Comparison of ENCODE assay signal across 1 cellular context in genomic region chr14:103378042-103378854, GRCh38.
A peak's percentile ranks its signal among the peaks of the same experiment; 100 is the strongest.
TF ChIP-seq lines count a peak whose summit lies in the region.

No MANE protein-coding gene starts in this region.

TF ChIP-seq in K562, 482 proteins besides CTCF, POLR2A, EP300 and RAD21 (continued from another document and continues in another):
- TF ChIP-seq TRIM25 (IDR thresholded peaks at IDR 0.05; ENCODE audit: borderline replicate concordance), result no peak
- peak; percentile 90; the same call in 1 of the 2 replicates for TF ChIP-seq CC2D1A (IDR thresholded peaks at IDR 0.05)
- TF ChIP-seq STAT5B (CRISPR knock-in tag; IDR thresholded peaks at IDR 0.05), result no peak
- TF ChIP-seq ELK1 (CRISPR knock-in tag; IDR thresholded peaks at IDR 0.05), result no peak
- peak in 1 of 2 experiments; percentile 74; a peak in 2 of 4 replicates for TF ChIP-seq UBTF (IDR thresholded peaks at IDR 0.05; ENCODE audit: borderline replicate concordance in 1 of 2, low read depth in 2 of 2, low read length in 2 of 2)
- 0 out of 2 replicates have a peak, but pooled peaks have one; percentile 72 for TF ChIP-seq RUNX1 (IDR thresholded peaks at IDR 0.05; ENCODE audit: low read depth)
- TF ChIP-seq POU5F1 (IDR thresholded peaks at IDR 0.05; ENCODE audit: borderline replicate concordance, low read depth, low read length, partially characterized antibody), result no peak
- no peak for TF ChIP-seq NFIX (CRISPR knock-in tag; IDR thresholded peaks at IDR 0.05; ENCODE audit: low read depth)
- no peak for TF ChIP-seq GABPB2 (CRISPR knock-in tag; conservative IDR thresholded peaks at IDR 0.05)
- no peak for TF ChIP-seq HNRNPUL1 (IDR thresholded peaks at IDR 0.05; ENCODE audit: low read length)
- no peak for TF ChIP-seq ZNF668 (CRISPR knock-in tag; IDR thresholded peaks at IDR 0.05)
- TF ChIP-seq CREB3 (tag; conservative IDR thresholded peaks at IDR 0.05; ENCODE audit: low read depth), result peak; percentile 66; the same call in 1 of the 2 replicates
- peak in 1 of 2 experiments; percentile 60; a peak in 1 of 4 replicates for TF ChIP-seq ARNT (IDR thresholded peaks at IDR 0.05)
- TF ChIP-seq KLF16 (IDR thresholded peaks at IDR 0.05), result peak; percentile 94
- TF ChIP-seq CBFA2T3 (IDR thresholded peaks at IDR 0.05), result peak; percentile 99
- TF ChIP-seq FOSL1 (tag; conservative IDR thresholded peaks at IDR 0.05), result peak; percentile 49
- TF ChIP-seq GATA2 (CRISPR knock-in tag; IDR thresholded peaks at IDR 0.05), result peak; percentile 94
- peak; percentile 95 for TF ChIP-seq TEAD4 (IDR thresholded peaks at IDR 0.05; ENCODE audit: low read length)
- TF ChIP-seq TEAD4 (CRISPR knock-in tag; IDR thresholded peaks at IDR 0.05; ENCODE audit: borderline replicate concordance), result no peak
- TF ChIP-seq RBM14 (IDR thresholded peaks at IDR 0.05; ENCODE audit: borderline replicate concordance, insufficient read depth, low read depth, low read length), result no peak
- 0 out of 2 replicates have a peak, but pooled peaks have one; percentile 1 for TF ChIP-seq SPI1 (IDR thresholded peaks at IDR 0.05; ENCODE audit: borderline replicate concordance, low read depth, low read length)
- peak in 1 of 2 experiments; percentile 57; a peak in 2 of 4 replicates for TF ChIP-seq MNT (conservative IDR thresholded peaks at IDR 0.05)
- peak; percentile 29 for TF ChIP-seq BHLHE40 (IDR thresholded peaks at IDR 0.05; ENCODE audit: low read length)
- TF ChIP-seq REST (CRISPR knock-in tag; IDR thresholded peaks at IDR 0.05; ENCODE audit: low read depth), result no peak
- TF ChIP-seq TCF7 (IDR thresholded peaks at IDR 0.05; ENCODE audit: borderline replicate concordance), result no peak
- no peak for TF ChIP-seq POLR3G (IDR thresholded peaks at IDR 0.05; ENCODE audit: extremely low read depth, insufficient read length, insufficient replicate concordance)
- TF ChIP-seq E4F1 (CRISPR knock-in tag; IDR thresholded peaks at IDR 0.05; ENCODE audit: borderline replicate concordance), result no peak
- TF ChIP-seq ELF2 (CRISPR knock-in tag; IDR thresholded peaks at IDR 0.05), result no peak
- no peak for TF ChIP-seq TAF15 (IDR thresholded peaks at IDR 0.05; ENCODE audit: low read depth, low read length)
- no peak for TF ChIP-seq CBX2 (IDR thresholded peaks at IDR 0.05; ENCODE audit: insufficient read depth, low read length, poor library complexity, severe bottlenecking)
- no peak for TF ChIP-seq NR2C2 (CRISPR knock-in tag; IDR thresholded peaks at IDR 0.05)
- peak; percentile 48 for TF ChIP-seq NR2C2 (tag; IDR thresholded peaks at IDR 0.05)
- peak; percentile 88 for TF ChIP-seq EGR1 (conservative IDR thresholded peaks at IDR 0.05)
- TF ChIP-seq TAF1 (IDR thresholded peaks at IDR 0.05; ENCODE audit: control insufficient read depth, extremely low read depth, insufficient read depth, low read length, severe bottlenecking), result peak; percentile 25
- no peak for TF ChIP-seq ZNF551 (CRISPR knock-in tag; IDR thresholded peaks at IDR 0.05)
- peak; percentile 64; the same call in 1 of the 2 replicates for TF ChIP-seq ZNF274 (IDR thresholded peaks at IDR 0.05; ENCODE audit: borderline replicate concordance, low read depth, low read length)
- TF ChIP-seq CREM (IDR thresholded peaks at IDR 0.05; ENCODE audit: low read depth), result peak; percentile 95
- peak in 1 of 2 experiments; percentile 77; a peak in 2 of 4 replicates for TF ChIP-seq MLLT1 (IDR thresholded peaks at IDR 0.05)
- peak; percentile 60; the same call in 1 of the 2 replicates for TF ChIP-seq ZBTB17 (CRISPR knock-in tag; IDR thresholded peaks at IDR 0.05)
- no peak for TF ChIP-seq ZNF655 (CRISPR knock-in tag; IDR thresholded peaks at IDR 0.05)
- TF ChIP-seq ZNF217 (CRISPR knock-in tag; IDR thresholded peaks at IDR 0.05), result no peak
- no peak for TF ChIP-seq THRA (IDR thresholded peaks at IDR 0.05)
- TF ChIP-seq FOS (IDR thresholded peaks at IDR 0.05; ENCODE audit: extremely low read depth, insufficient read length), result no peak
- peak; percentile 66; the same call in 1 of the 2 replicates for TF ChIP-seq HDAC2 (IDR thresholded peaks at IDR 0.05)
